2 cellular contexts compared by ENCODE assay signal in genomic region chr15:37885651-37886050, GRCh38.
TF ChIP-seq lines count a peak whose summit lies in the region.

No MANE protein-coding gene starts in this region.

TF ChIP-seq in liver, 16 proteins besides CTCF, POLR2A, EP300 and RAD21:
- TF ChIP-seq, protein P1, sequence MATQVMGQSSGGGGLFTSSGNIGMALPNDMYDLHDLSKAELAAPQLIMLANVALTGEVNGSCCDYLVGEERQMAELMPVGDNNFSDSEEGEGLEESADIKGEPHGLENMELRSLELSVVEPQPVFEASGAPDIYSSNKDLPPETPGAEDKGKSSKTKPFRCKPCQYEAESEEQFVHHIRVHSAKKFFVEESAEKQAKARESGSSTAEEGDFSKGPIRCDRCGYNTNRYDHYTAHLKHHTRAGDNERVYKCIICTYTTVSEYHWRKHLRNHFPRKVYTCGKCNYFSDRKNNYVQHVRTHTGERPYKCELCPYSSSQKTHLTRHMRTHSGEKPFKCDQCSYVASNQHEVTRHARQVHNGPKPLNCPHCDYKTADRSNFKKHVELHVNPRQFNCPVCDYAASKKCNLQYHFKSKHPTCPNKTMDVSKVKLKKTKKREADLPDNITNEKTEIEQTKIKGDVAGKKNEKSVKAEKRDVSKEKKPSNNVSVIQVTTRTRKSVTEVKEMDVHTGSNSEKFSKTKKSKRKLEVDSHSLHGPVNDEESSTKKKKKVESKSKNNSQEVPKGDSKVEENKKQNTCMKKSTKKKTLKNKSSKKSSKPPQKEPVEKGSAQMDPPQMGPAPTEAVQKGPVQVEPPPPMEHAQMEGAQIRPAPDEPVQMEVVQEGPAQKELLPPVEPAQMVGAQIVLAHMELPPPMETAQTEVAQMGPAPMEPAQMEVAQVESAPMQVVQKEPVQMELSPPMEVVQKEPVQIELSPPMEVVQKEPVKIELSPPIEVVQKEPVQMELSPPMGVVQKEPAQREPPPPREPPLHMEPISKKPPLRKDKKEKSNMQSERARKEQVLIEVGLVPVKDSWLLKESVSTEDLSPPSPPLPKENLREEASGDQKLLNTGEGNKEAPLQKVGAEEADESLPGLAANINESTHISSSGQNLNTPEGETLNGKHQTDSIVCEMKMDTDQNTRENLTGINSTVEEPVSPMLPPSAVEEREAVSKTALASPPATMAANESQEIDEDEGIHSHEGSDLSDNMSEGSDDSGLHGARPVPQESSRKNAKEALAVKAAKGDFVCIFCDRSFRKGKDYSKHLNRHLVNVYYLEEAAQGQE (IDR thresholded peaks at IDR 0.05), result no peak
- no peak for TF ChIP-seq EGR1 (IDR thresholded peaks at IDR 0.05; ENCODE audit: low read depth in 2 of 2)
- peak; percentile 14 for TF ChIP-seq FOXA2 (IDR thresholded peaks at IDR 0.05)
- TF ChIP-seq HNF4G (IDR thresholded peaks at IDR 0.05), result no peak
- peak; percentile 37 to 47 for TF ChIP-seq HNF4A (conservative IDR thresholded peaks at IDR 0.05)
- no peak for TF ChIP-seq SP1 (IDR thresholded peaks at IDR 0.05)
- TF ChIP-seq GABPA (IDR thresholded peaks at IDR 0.05 in 1 of 2, conservative IDR thresholded peaks at IDR 0.05 in 1 of 2), result peak in 1 of 2 donors; percentile 31
- TF ChIP-seq JUND (IDR thresholded peaks at IDR 0.05), result peak; percentile 26 to 34

TF ChIP-seq in HepG2, 621 proteins besides CTCF, POLR2A, EP300 and RAD21 (continued from another document):
- no peak for TF ChIP-seq ZNF44 (CRISPR knock-in tag; IDR thresholded peaks at IDR 0.05)
- no peak for TF ChIP-seq HMGXB3 (CRISPR knock-in tag; IDR thresholded peaks at IDR 0.05; ENCODE audit: borderline replicate concordance)
- TF ChIP-seq ZNF552 (CRISPR knock-in tag; IDR thresholded peaks at IDR 0.05; ENCODE audit: borderline replicate concordance), result no peak
- TF ChIP-seq ARID5B (CRISPR knock-in tag; IDR thresholded peaks at IDR 0.05), result no peak
- no peak for TF ChIP-seq ZFP37 (CRISPR knock-in tag; IDR thresholded peaks at IDR 0.05; ENCODE audit: borderline replicate concordance)
